Comparison of ENCODE assay signal across 15 cellular contexts in genomic region chr18:9755603-9756002, GRCh38. TPM values are rescaled to one million over a fixed set of nuclear protein-coding genes. Genes with fewer than 3 reads are reported as not detected.
DNase-seq lines count a peak whose midpoint lies in the region; ATAC-seq and TF ChIP-seq lines count a peak whose summit lies in the region.
"Had no signal": no experiment of that assay in that cellular context is flagged by ENCODE, and none has a peak within 500 bp of the region (broad histone marks: within the 10 kb centered on the region; RNA-seq: fewer than 3 reads in every experiment).

No MANE protein-coding gene starts in this region.

- BruUV-seq in Panc1 (replicated peaks; lab: Mats Ljungman, UMichigan): no TSS peak

- H3K36me3 ChIP-seq in Panc1 (ENCODE audit: control insufficient read depth, insufficient read depth, low read length): no peaks in the 10 kb centered on the region
- H3K36me3 ChIP-seq in osteoblast (ENCODE audit: insufficient read depth, low read length): no peaks in the 10 kb centered on the region
- H3K36me3 ChIP-seq: neural progenitor cell had no signal

- intact Hi-C loops in Panc1 (cut with micrococcal nuclease; ENCODE audit: unreplicated experiment): no loop called here

- DNase-seq in KG1 (lab: John Stamatoyannopoulos, UW) (peak; percentile 59), Panc1 (ENCODE audit: low read depth, low spot score) (no peak), ecto neural progenitor cell (ENCODE audit: low spot score) (peak; percentile 31), osteoblast (ENCODE audit: insufficient read length, low spot score, missing footprints) (no peak), NCI-H2029 (lab: John Stamatoyannopoulos, UW) (no peak), cortex of kidney (lab: John Stamatoyannopoulos, UW) (no peak)
- DNase-seq: activated CD8-positive, alpha-beta memory T cell treated with anti-CD3 and anti-CD28 coated beads, Interleukin-2, amount 10 ng/mL, durations not matched to agents 7 days and 5 days; activated effector memory CD4-positive, alpha-beta T cell treated with Interleukin-2 at 50 U/mL for 16 hours; NCI-H1092; NCI-H69; RPMI8226; stimulated activated CD4-positive, alpha-beta T cell treated with anti-CD3 and anti-CD28 coated beads, Interleukin-2, amount 100 ng/mL, for 24 hours; T-helper 2 cell had no signal

- H3K27me3 ChIP-seq in Panc1 (ENCODE audit: control insufficient read depth, insufficient read depth, low read length): no peaks in the 10 kb centered on the region
- no peaks in the 10 kb centered on the region for H3K27me3 ChIP-seq in osteoblast (ENCODE audit: insufficient read depth, low read length)
- H3K27me3 ChIP-seq: neural progenitor cell had no signal

- in situ Hi-C loops in Panc1 (cut with HindIII; ENCODE audit: low pct_unique_long_range_greater_than_20kb, low sequenced_read_pairs): no loop called here

- H3K4me2 ChIP-seq in osteoblast (ENCODE audit: insufficient read depth, low read length): no peak overlapping the region
- H3K4me2 ChIP-seq: neural progenitor cell had no signal

- H3K4me1 ChIP-seq in Panc1 (ENCODE audit: control insufficient read depth, insufficient read depth, low read length) (peaks cover 56% of the 10 kb centered on the region), osteoblast (ENCODE audit: insufficient read depth, low read length) (peaks cover 32% of the 10 kb centered on the region)

- H3K79me2 ChIP-seq in osteoblast (ENCODE audit: insufficient read depth, low read length): peaks cover 70% of the 10 kb centered on the region

- H4K20me1 ChIP-seq in osteoblast (ENCODE audit: insufficient read depth, low read length): no peaks in the 10 kb centered on the region

- H3K27ac ChIP-seq in Panc1 (ENCODE audit: low read length) (peak overlapping the region; percentile 31; the same call in 1 of the 2 replicates), osteoblast (ENCODE audit: low read depth, low read length) (peak overlapping the region; percentile 27)
- H3K27ac ChIP-seq: neural progenitor cell had no signal

- H2AFZ ChIP-seq in osteoblast (ENCODE audit: low read length): no peak overlapping the region
- H2AFZ ChIP-seq: neural progenitor cell had no signal

- no peaks in the 10 kb centered on the region for H3K9me3 ChIP-seq in Panc1 (ENCODE audit: control insufficient read depth, insufficient read depth, low read depth, low read length)
- no peaks in the 10 kb centered on the region for H3K9me3 ChIP-seq in osteoblast (ENCODE audit: low read depth, low read length)

- CTCF ChIA-PET in Panc1 (lab: Charles Lee): no interaction called here

- POLR2A ChIA-PET in Panc1 (lab: Charles Lee): no interaction called here

- H3K4me3 ChIP-seq in Panc1 (ENCODE audit: low read depth in 2 of 2, low read length in 2 of 2): no peak overlapping the region
- H3K4me3 ChIP-seq in osteoblast (ENCODE audit: insufficient read depth, low read length): no peak overlapping the region
- H3K4me3 ChIP-seq: neural progenitor cell had no signal

- no peak for ATAC-seq in Panc1
- ATAC-seq in GM18517 (IDR thresholded peaks at IDR 0.05; ENCODE audit: unreplicated experiment): no peak
- ATAC-seq: activated CD8-positive, alpha-beta memory T cell treated with anti-CD3 and anti-CD28 coated beads, Interleukin-2, amount 10 ng/mL, durations not matched to agents 7 days and 5 days had no signal

- no peak for TF ChIP-seq CTCF in Panc1 (IDR thresholded peaks at IDR 0.05)
- no peak for TF ChIP-seq CTCF in osteoblast (IDR thresholded peaks at IDR 0.05; ENCODE audit: extremely low read depth, low read depth, low read length)

RNA-seq across cellular contexts. Expression of gene RAB31, which starts 47.5 kb away (rescaled TPM):
- 118 TPM for total RNA-seq in Panc1 (2021; ENCODE audit: unreplicated experiment)
- polyA plus RNA-seq in Panc1 (2012; ENCODE audit: insufficient read length): 112 TPM
- total RNA-seq in osteoblast: 120 and 144 TPM in 2 replicates
- total RNA-seq: activated CD8-positive, alpha-beta memory T cell treated with anti-CD3 and anti-CD28 coated beads, Interleukin-2, amount 10 ng/mL, durations not matched to agents 7 days and 5 days had no signal

Comparison
In these comparisons a context has a peak if more than half of its experiments do, and no peak if none do; other contexts are left out.
1. DNase-seq: peak in KG1 (single experiment) and ecto neural progenitor cell (single experiment); none in Panc1 (single experiment), osteoblast (single experiment), NCI-H2029 (single experiment) and cortex of kidney (single experiment).